Comparison of ENCODE assay signal across 16 cellular contexts in genomic region chr4:98181815-98182214, GRCh38. TPM values are rescaled to one million over a fixed set of nuclear protein-coding genes. Genes with fewer than 3 reads are reported as not detected.
DNase-seq lines count a peak whose midpoint lies in the region; ATAC-seq and TF ChIP-seq lines count a peak whose summit lies in the region.
"Had no signal": no experiment of that assay in that cellular context is flagged by ENCODE, and none has a peak within 500 bp of the region (broad histone marks: within the 10 kb centered on the region; RNA-seq: fewer than 3 reads in every experiment).

No MANE protein-coding gene starts in this region.

- POLR2A ChIA-PET in naive thymus-derived CD8-positive, alpha-beta T cell (lab: Charles Lee), result no interaction called here

- H3K4me3 ChIP-seq in upper lobe of right lung, result no peak overlapping the region
- H3K4me3 ChIP-seq: gastrocnemius medialis, left ventricle myocardium inferior had no signal

- H3K9me3 ChIP-seq in upper lobe of right lung, result no peaks in the 10 kb centered on the region
- H3K9me3 ChIP-seq: gastrocnemius medialis, left ventricle myocardium inferior had no signal

- ATAC-seq in HG02610 (IDR thresholded peaks at IDR 0.05; ENCODE audit: unreplicated experiment) (peak; percentile 61), SK-N-SH treated with all-trans-retinoic acid at 6 μM for 48 hours (peak; percentile 89), foreskin keratinocyte (peak; percentile 47), upper lobe of right lung (no peak)
- no peak for ATAC-seq in naive thymus-derived CD8-positive, alpha-beta T cell
- ATAC-seq: activated CD8-positive, alpha-beta T cell treated with anti-CD3 and anti-CD28 coated beads, Interleukin-2, amount 10 ng/mL, durations not matched to agents 7 days and 5 days; gastrocnemius medialis; T-helper 17 cell had no signal

- peaks cover 0 to 1% (median 0%) of the 10 kb centered on the region in 4 donors for H3K4me1 Mint-ChIP-seq in naive thymus-derived CD8-positive, alpha-beta T cell
- H3K4me1 Mint-ChIP-seq: T-helper 17 cell had no signal

- H3K9me3 Mint-ChIP-seq in naive thymus-derived CD8-positive, alpha-beta T cell, result no peaks in the 10 kb centered on the region

- no peaks in the 10 kb centered on the region for H3K27me3 ChIP-seq in foreskin keratinocyte
- H3K27me3 ChIP-seq in upper lobe of right lung, result no peaks in the 10 kb centered on the region
- H3K27me3 ChIP-seq: gastrocnemius medialis had no signal

- H3K27ac ChIP-seq in foreskin keratinocyte (no peak overlapping the region), upper lobe of right lung (no peak overlapping the region)
- H3K27ac ChIP-seq: gastrocnemius medialis, left ventricle myocardium inferior had no signal

- intact Hi-C loops in upper lobe of right lung (cut with DNase I), result no loop called here

- no peaks in the 10 kb centered on the region for H3K36me3 ChIP-seq in upper lobe of right lung
- H3K36me3 ChIP-seq: gastrocnemius medialis, left ventricle myocardium inferior had no signal

- H3K4me1 ChIP-seq in foreskin keratinocyte, result no peaks in the 10 kb centered on the region
- H3K4me1 ChIP-seq in upper lobe of right lung, result no peaks in the 10 kb centered on the region
- H3K4me1 ChIP-seq: gastrocnemius medialis, left ventricle myocardium inferior had no signal

- no peak overlapping the region for H3K27ac Mint-ChIP-seq in naive thymus-derived CD8-positive, alpha-beta T cell
- H3K27ac Mint-ChIP-seq: activated CD8-positive, alpha-beta T cell treated with anti-CD3 and anti-CD28 coated beads, Interleukin-2, amount 10 ng/mL, durations not matched to agents 7 days and 5 days; T-helper 17 cell had no signal

- H3K36me3 Mint-ChIP-seq in naive thymus-derived CD8-positive, alpha-beta T cell, result no peaks in the 10 kb centered on the region

- DNase-seq in AG20443 (ENCODE audit: low spot score), result peak; percentile 44
- peak in 1 of 2 donors; percentile 29 for DNase-seq in foreskin keratinocyte
- DNase-seq in medulla oblongata (ENCODE audit: extremely low spot score), result no peak
- no peak for DNase-seq in naive thymus-derived CD8-positive, alpha-beta T cell
- no peak for DNase-seq in NCI-H1092 treated with DMSO at 0.1 percent for 48 hours (lab: John Stamatoyannopoulos, UW)
- no peak for DNase-seq in upper lobe of right lung
- DNase-seq: activated CD8-positive, alpha-beta T cell treated with anti-CD3 and anti-CD28 coated beads, Interleukin-2, amount 10 ng/mL, durations not matched to agents 7 days and 5 days; activated naive CD4-positive, alpha-beta T cell treated with Interleukin-2 at 50 U/mL for 16 hours; gastrocnemius medialis; left ventricle myocardium inferior; NCI-H187; stimulated activated CD4-positive, alpha-beta T cell treated with anti-CD3 and anti-CD28 coated beads, Interleukin-15, amount 100 ng/mL, for 24 hours; T-helper 17 cell had no signal

- H3K4me3 Mint-ChIP-seq in naive thymus-derived CD8-positive, alpha-beta T cell, result no peak overlapping the region
- H3K4me3 Mint-ChIP-seq: activated CD8-positive, alpha-beta T cell treated with anti-CD3 and anti-CD28 coated beads, Interleukin-2, amount 10 ng/mL, durations not matched to agents 7 days and 5 days; T-helper 17 cell had no signal

- no peak for TF ChIP-seq CTCF in foreskin keratinocyte (conservative IDR thresholded peaks at IDR 0.05)
- no peak for TF ChIP-seq CTCF in upper lobe of right lung (IDR thresholded peaks at IDR 0.05)

- H3K27me3 Mint-ChIP-seq in naive thymus-derived CD8-positive, alpha-beta T cell, result no peaks in the 10 kb centered on the region

TF ChIP-seq in SK-N-SH treated with all-trans-retinoic acid at 6 μM for 48 hours, 23 proteins besides CTCF, POLR2A, EP300 and RAD21 (continues in another document):
- TF ChIP-seq TCF4 (CRISPR knock-in tag; IDR thresholded peaks at IDR 0.05; ENCODE audit: borderline replicate concordance), result no peak
- TF ChIP-seq CREB5 (CRISPR knock-in tag; IDR thresholded peaks at IDR 0.05; ENCODE audit: low read depth), result no peak
- TF ChIP-seq ESRRG (CRISPR knock-in tag; IDR thresholded peaks at IDR 0.05), result no peak
- no peak for TF ChIP-seq BACH2 (CRISPR knock-in tag; IDR thresholded peaks at IDR 0.05; ENCODE audit: borderline replicate concordance)
- TF ChIP-seq PATZ1 (CRISPR knock-in tag; IDR thresholded peaks at IDR 0.05; ENCODE audit: borderline replicate concordance), result no peak
- no peak for TF ChIP-seq GLIS3 (CRISPR knock-in tag; IDR thresholded peaks at IDR 0.05)
- no peak for TF ChIP-seq ZC3H10 (CRISPR knock-in tag; IDR thresholded peaks at IDR 0.05)
- TF ChIP-seq CSRNP3 (CRISPR knock-in tag; IDR thresholded peaks at IDR 0.05), result no peak
- TF ChIP-seq RARB (CRISPR knock-in tag; IDR thresholded peaks at IDR 0.05), result no peak
- TF ChIP-seq ZFP3 (CRISPR knock-in tag; IDR thresholded peaks at IDR 0.05), result no peak
- TF ChIP-seq ZNF70 (CRISPR knock-in tag; IDR thresholded peaks at IDR 0.05), result no peak
- no peak for TF ChIP-seq TSHZ2 (CRISPR knock-in tag; IDR thresholded peaks at IDR 0.05)
- TF ChIP-seq OSR1 (CRISPR knock-in tag; IDR thresholded peaks at IDR 0.05), result no peak

RNA-seq across cellular contexts. Expression of gene STPG2, which starts 38.5 kb away (rescaled TPM):
- total RNA-seq in foreskin keratinocyte, result 0.07 TPM in 1 of 2 replicates, not detected in the other
- 0.04 TPM in 1 of 2 replicates, not detected in the other for polyA plus RNA-seq in foreskin keratinocyte
- total RNA-seq in naive thymus-derived CD8-positive, alpha-beta T cell, result under 1 TPM in 1 of 2 experiments, not detected in 1; 0.47 TPM
- polyA plus RNA-seq in naive thymus-derived CD8-positive, alpha-beta T cell, result under 1 TPM in 2 of 3 donors, not detected in 1; 0.09 to 0.10 TPM
- 0.41 TPM for total RNA-seq in upper lobe of right lung
- total RNA-seq: activated CD8-positive, alpha-beta T cell treated with anti-CD3 and anti-CD28 coated beads, Interleukin-2, amount 10 ng/mL, durations not matched to agents 7 days and 5 days; left ventricle myocardium inferior had no signal
- polyA plus RNA-seq: BJ had no signal

Comparison
In these comparisons a context has a peak if more than half of its experiments do, and no peak if none do; other contexts are left out.
1. ATAC-seq: peak in HG02610 (single experiment), SK-N-SH treated with all-trans-retinoic acid at 6 μM for 48 hours (single experiment) and foreskin keratinocyte (single experiment); none in naive thymus-derived CD8-positive, alpha-beta T cell (0 of 2) and upper lobe of right lung (single experiment).